In genomic region chr11:68337399-68337835, GRCh38 we compare ENCODE assay signal across 11 cellular contexts. TPM values are rescaled to one million over a fixed set of nuclear protein-coding genes. Genes with fewer than 3 reads are reported as not detected.
A peak's percentile ranks its signal among the peaks of the same experiment; 100 is the strongest.
DNase-seq lines count a peak whose midpoint lies in the region; ATAC-seq and TF ChIP-seq lines count a peak whose summit lies in the region.
"Had no signal": no experiment of that assay in that cellular context is flagged by ENCODE, and none has a peak within 500 bp of the region (broad histone marks: within the 10 kb centered on the region; RNA-seq: fewer than 3 reads in every experiment).

No MANE protein-coding gene starts in this region.

- H3K4me3 Mint-ChIP-seq in chondrocyte (ENCODE audit: unreplicated experiment) (no peak overlapping the region), osteocyte (ENCODE audit: unreplicated experiment) (no peak overlapping the region)

- H3K4me1 Mint-ChIP-seq in chondrocyte (ENCODE audit: low read depth) (peaks cover 42% of the 10 kb centered on the region), osteocyte (ENCODE audit: unreplicated experiment) (peaks cover 72% of the 10 kb centered on the region)

- DNase-seq in NCI-H510A treated with DMSO at 0.1 percent for 48 hours (lab: John Stamatoyannopoulos, UW): peak; percentile 9
- no peak for DNase-seq in NCI-H510A (lab: John Stamatoyannopoulos, UW)
- peak; percentile 35 to 51 for DNase-seq in NOMO-1 (lab: John Stamatoyannopoulos, UW; ENCODE audit: unreplicated experiment in 2 of 2)
- DNase-seq in chondrocyte (ENCODE audit: low spot score): no peak
- no peak for DNase-seq in osteocyte (ENCODE audit: extremely low spot score, unreplicated experiment)
- DNase-seq in DMS 273 (lab: John Stamatoyannopoulos, UW; ENCODE audit: unreplicated experiment): no peak
- no peak for DNase-seq in COLO668 (lab: John Stamatoyannopoulos, UW; ENCODE audit: unreplicated experiment)
- DNase-seq: foreskin melanocyte; NCI-H1092 treated with DMSO at 0.1 percent for 48 hours; stimulated activated CD4-positive, alpha-beta T cell treated with anti-CD3 and anti-CD28 coated beads, Interleukin-1b, Interleukin-23, amount 100 ng/mL, for 48 hours had no signal

- no peak for TF ChIP-seq CTCF in chondrocyte (IDR thresholded peaks at IDR 0.05)
- no peak for TF ChIP-seq CTCF in osteocyte (IDR thresholded peaks at IDR 0.05)

- H3K27me3 Mint-ChIP-seq in chondrocyte (ENCODE audit: low read depth) (no peaks in the 10 kb centered on the region), osteocyte (ENCODE audit: unreplicated experiment) (no peaks in the 10 kb centered on the region)

- H3K36me3 Mint-ChIP-seq in chondrocyte (ENCODE audit: low read depth): no peaks in the 10 kb centered on the region
- peaks cover 8% of the 10 kb centered on the region for H3K36me3 Mint-ChIP-seq in osteocyte (ENCODE audit: unreplicated experiment)

- no peak for ATAC-seq in HG02588 (IDR thresholded peaks at IDR 0.05; ENCODE audit: unreplicated experiment)

- H3K9me3 Mint-ChIP-seq in chondrocyte (ENCODE audit: low read depth) (no peaks in the 10 kb centered on the region), osteocyte (ENCODE audit: unreplicated experiment) (no peaks in the 10 kb centered on the region)

- peak overlapping the region; percentile 69 for H3K27ac Mint-ChIP-seq in chondrocyte (ENCODE audit: unreplicated experiment)
- peak overlapping the region; percentile 93 for H3K27ac Mint-ChIP-seq in osteocyte (ENCODE audit: unreplicated experiment)

RNA-seq across cellular contexts. Expression of gene LRP5, which starts 25.0 kb away (rescaled TPM):
- total RNA-seq in chondrocyte: 38.7 to 61.0 TPM (median 47.2 TPM) in 3 replicates
- total RNA-seq in osteocyte: 162 and 179 TPM in 2 replicates

Comparison
In these comparisons a context has a peak if more than half of its experiments do, and no peak if none do; other contexts are left out.
1. DNase-seq: peak in NCI-H510A treated with DMSO at 0.1 percent for 48 hours (single experiment) and NOMO-1 (2 of 2); none in NCI-H510A (single experiment), chondrocyte (single experiment), osteocyte (single experiment), DMS 273 (single experiment) and COLO668 (single experiment).